8 cellular contexts compared by ENCODE assay signal in the genomic region with DNA sequence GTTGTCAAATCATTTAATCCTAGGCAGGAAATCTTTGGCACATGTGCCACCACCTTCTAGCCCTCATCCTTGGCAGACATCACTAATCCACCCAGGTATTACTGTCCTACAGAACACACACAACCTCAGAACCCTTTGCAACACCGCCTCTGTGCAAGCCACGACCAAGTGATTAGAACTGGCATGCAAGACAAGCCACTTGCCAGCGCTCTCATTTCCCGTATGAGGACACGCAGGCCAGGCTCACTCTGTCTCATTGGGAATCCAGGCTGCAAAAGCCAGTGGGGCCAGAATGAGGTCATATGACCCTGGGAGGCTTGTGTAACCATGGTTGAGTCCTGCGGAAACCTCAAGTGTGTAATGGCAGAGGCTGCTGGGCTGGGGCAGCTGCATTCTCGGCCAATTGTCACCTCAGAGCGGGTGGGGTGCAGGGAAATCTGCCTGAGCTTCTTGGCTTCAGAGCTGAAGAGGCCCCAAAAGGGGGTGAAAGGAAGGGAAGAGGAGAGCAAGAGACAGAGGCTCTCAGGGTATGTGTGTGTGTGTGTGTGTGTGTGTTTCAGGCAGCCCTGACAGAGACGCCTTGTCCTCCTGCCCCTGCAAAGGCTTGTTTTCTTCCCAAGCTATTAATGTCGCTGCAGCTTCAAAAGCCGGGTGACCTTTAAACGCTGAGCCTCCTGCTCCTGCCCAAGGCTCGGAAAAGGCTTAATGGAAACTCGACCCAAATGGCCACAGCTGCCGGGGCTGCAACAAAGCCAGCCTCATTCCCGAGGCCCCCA. TPM values are rescaled to one million over a fixed set of nuclear protein-coding genes. Genes with fewer than 3 reads are reported as not detected.
DNase-seq lines count a peak whose midpoint lies in the region; ATAC-seq, FAIRE-seq and TF ChIP-seq lines count a peak whose summit lies in the region.

No MANE protein-coding gene starts in this region.

- H3K27me3 ChIP-seq in neural cell (ENCODE audit: insufficient read depth, low read depth, low read length): no peaks in the 10 kb centered on the region

- no peak for TF ChIP-seq EP300 in neural cell (conservative IDR thresholded peaks at IDR 0.05; ENCODE audit: poor library complexity, severe bottlenecking)

- H3K9me3 ChIP-seq in neural cell (ENCODE audit: low read length): no peaks in the 10 kb centered on the region

- H3K79me2 ChIP-seq in neural cell (replicated peaks; ENCODE audit: insufficient read depth, low read length): no peaks in the 10 kb centered on the region

- no peaks in the 10 kb centered on the region for H3F3A ChIP-seq in neural cell (ENCODE audit: insufficient read depth, low read length, poor library complexity, severe bottlenecking)

- H3K27ac ChIP-seq in VCaP: peak overlapping the region; percentile 27; the same call in 1 of the 2 replicates
- H3K27ac ChIP-seq in neural cell (ENCODE audit: low read length): peak overlapping the region; percentile 30

- peak; percentile 57 for DNase-seq in DMS153 treated with DMSO at 0.1 percent for 48 hours (lab: John Stamatoyannopoulos, UW; ENCODE audit: unreplicated experiment)
- peak; percentile 100 for DNase-seq in MV-4-11 (lab: John Stamatoyannopoulos, UW)
- peak; percentile 65 to 66 for DNase-seq in frontal cortex (ENCODE audit: low spot score in 2 of 2)

- no peaks in the 10 kb centered on the region for H4K20me1 ChIP-seq in neural cell (ENCODE audit: insufficient read depth)

- ATAC-seq in HG02623 (IDR thresholded peaks at IDR 0.05; ENCODE audit: unreplicated experiment) (no peak), GM21619 (IDR thresholded peaks at IDR 0.05; ENCODE audit: unreplicated experiment) (no peak), HG02981 (IDR thresholded peaks at IDR 0.05; ENCODE audit: unreplicated experiment) (no peak)

- H3K4me3 ChIP-seq in neural cell (ENCODE audit: low read length): no peak overlapping the region

- H3K36me3 ChIP-seq in neural cell (ENCODE audit: insufficient read depth, low read length): no peaks in the 10 kb centered on the region

- H2AFZ ChIP-seq in neural cell (ENCODE audit: low read depth, low read length): no peak overlapping the region

- no peak for TF ChIP-seq RAD21 in neural cell (conservative IDR thresholded peaks at IDR 0.05)

- TF ChIP-seq CTCF in VCaP (conservative IDR thresholded peaks at IDR 0.05) (peak; percentile 72), neural cell (IDR thresholded peaks at IDR 0.05; ENCODE audit: poor library complexity, severe bottlenecking) (no peak)

- peak overlapping the region; percentile 43 for H3K9ac ChIP-seq in neural cell (ENCODE audit: low read length)

- H3K4me2 ChIP-seq in neural cell (ENCODE audit: low read length): no peak overlapping the region

- FAIRE-seq in frontal cortex (lab: Jason Lieb, UNC): no peak

- no peaks in the 10 kb centered on the region for H3K9me2 ChIP-seq in neural cell (ENCODE audit: insufficient read depth, low read length)

TF ChIP-seq in neural cell, 6 proteins besides CTCF, POLR2A, EP300 and RAD21:
- TF ChIP-seq EZH2 (IDR thresholded peaks at IDR 0.05; ENCODE audit: borderline replicate concordance, insufficient read depth, low read length, poor library complexity, severe bottlenecking) (no peak), MXI1 (conservative IDR thresholded peaks at IDR 0.05; ENCODE audit: poor library complexity, severe bottlenecking) (no peak), SMC3 (conservative IDR thresholded peaks at IDR 0.05; ENCODE audit: poor library complexity) (peak; percentile 26)
- TF ChIP-seq, protein P1, sequence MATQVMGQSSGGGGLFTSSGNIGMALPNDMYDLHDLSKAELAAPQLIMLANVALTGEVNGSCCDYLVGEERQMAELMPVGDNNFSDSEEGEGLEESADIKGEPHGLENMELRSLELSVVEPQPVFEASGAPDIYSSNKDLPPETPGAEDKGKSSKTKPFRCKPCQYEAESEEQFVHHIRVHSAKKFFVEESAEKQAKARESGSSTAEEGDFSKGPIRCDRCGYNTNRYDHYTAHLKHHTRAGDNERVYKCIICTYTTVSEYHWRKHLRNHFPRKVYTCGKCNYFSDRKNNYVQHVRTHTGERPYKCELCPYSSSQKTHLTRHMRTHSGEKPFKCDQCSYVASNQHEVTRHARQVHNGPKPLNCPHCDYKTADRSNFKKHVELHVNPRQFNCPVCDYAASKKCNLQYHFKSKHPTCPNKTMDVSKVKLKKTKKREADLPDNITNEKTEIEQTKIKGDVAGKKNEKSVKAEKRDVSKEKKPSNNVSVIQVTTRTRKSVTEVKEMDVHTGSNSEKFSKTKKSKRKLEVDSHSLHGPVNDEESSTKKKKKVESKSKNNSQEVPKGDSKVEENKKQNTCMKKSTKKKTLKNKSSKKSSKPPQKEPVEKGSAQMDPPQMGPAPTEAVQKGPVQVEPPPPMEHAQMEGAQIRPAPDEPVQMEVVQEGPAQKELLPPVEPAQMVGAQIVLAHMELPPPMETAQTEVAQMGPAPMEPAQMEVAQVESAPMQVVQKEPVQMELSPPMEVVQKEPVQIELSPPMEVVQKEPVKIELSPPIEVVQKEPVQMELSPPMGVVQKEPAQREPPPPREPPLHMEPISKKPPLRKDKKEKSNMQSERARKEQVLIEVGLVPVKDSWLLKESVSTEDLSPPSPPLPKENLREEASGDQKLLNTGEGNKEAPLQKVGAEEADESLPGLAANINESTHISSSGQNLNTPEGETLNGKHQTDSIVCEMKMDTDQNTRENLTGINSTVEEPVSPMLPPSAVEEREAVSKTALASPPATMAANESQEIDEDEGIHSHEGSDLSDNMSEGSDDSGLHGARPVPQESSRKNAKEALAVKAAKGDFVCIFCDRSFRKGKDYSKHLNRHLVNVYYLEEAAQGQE (IDR thresholded peaks at IDR 0.05; ENCODE audit: borderline replicate concordance): no peak

RNA-seq across cellular contexts. Expression of gene MRPS23, which starts 43.2 kb away (rescaled TPM):
- total RNA-seq in frontal cortex: 30.2 TPM
- 80.5 and 88.1 TPM in 2 replicates for polyA plus RNA-seq in neural cell
- 21.2 TPM in 2 replicates for polyA minus RNA-seq in neural cell
